ENCODE assay signal across 1 cellular context in genomic region chr4:170007113-170007512, GRCh38.
TF ChIP-seq lines count a peak whose summit lies in the region.

No MANE protein-coding gene starts in this region.

TF ChIP-seq in K562, 482 proteins besides CTCF, POLR2A, EP300 and RAD21 (continues in another document):
- TF ChIP-seq TAF15 (IDR thresholded peaks at IDR 0.05; ENCODE audit: low read depth, low read length) (no peak), ATF6 (CRISPR knock-in tag; IDR thresholded peaks at IDR 0.05) (no peak), TAF1 (IDR thresholded peaks at IDR 0.05; ENCODE audit: control insufficient read depth, extremely low read depth, insufficient read depth, low read length, severe bottlenecking) (no peak), TRIM28 (IDR thresholded peaks at IDR 0.05) (no peak), SNIP1 (IDR thresholded peaks at IDR 0.05; ENCODE audit: low read depth) (no peak), TAL1 (IDR thresholded peaks at IDR 0.05) (peak; percentile 97), ZNF217 (CRISPR knock-in tag; IDR thresholded peaks at IDR 0.05) (no peak), SIRT6 (IDR thresholded peaks at IDR 0.05; ENCODE audit: low read depth, low read length) (no peak), ZNF655 (CRISPR knock-in tag; IDR thresholded peaks at IDR 0.05) (no peak), SIN3A (IDR thresholded peaks at IDR 0.05; ENCODE audit: borderline replicate concordance in 2 of 2, control insufficient read depth in 1 of 2, low read depth in 2 of 2, low read length in 2 of 2) (no peak), GABPA (tag; conservative IDR thresholded peaks at IDR 0.05; ENCODE audit: low read depth) (peak; percentile 32; the same call in 1 of the 2 replicates), ARID4B (CRISPR knock-in tag; IDR thresholded peaks at IDR 0.05) (no peak), CUX1 (CRISPR knock-in tag; IDR thresholded peaks at IDR 0.05) (no peak; the same call in 1 of the 2 replicates), KDM2B (CRISPR knock-in tag; IDR thresholded peaks at IDR 0.05) (no peak), SP2 (IDR thresholded peaks at IDR 0.05; ENCODE audit: extremely low read depth, low read depth, low read length, poor library complexity, severe bottlenecking) (no peak), DNMT1 (IDR thresholded peaks at IDR 0.05) (no peak), POU5F1 (IDR thresholded peaks at IDR 0.05; ENCODE audit: borderline replicate concordance, low read depth, low read length, partially characterized antibody) (no peak), CREB3L1 (IDR thresholded peaks at IDR 0.05; ENCODE audit: borderline replicate concordance, low read depth) (no peak), ZNF445 (CRISPR knock-in tag; IDR thresholded peaks at IDR 0.05; ENCODE audit: low read depth) (no peak), PHTF2 (CRISPR knock-in tag; IDR thresholded peaks at IDR 0.05) (no peak), ZNF512 (tag; IDR thresholded peaks at IDR 0.05) (no peak), KAT8 (IDR thresholded peaks at IDR 0.05; ENCODE audit: low read depth) (no peak), ZBTB9 (CRISPR knock-in tag; IDR thresholded peaks at IDR 0.05) (peak; percentile 67; the same call in 1 of the 2 replicates), ZNF384 (IDR thresholded peaks at IDR 0.05; ENCODE audit: low read depth, low read length) (no peak), TFAP4 (CRISPR knock-in tag; IDR thresholded peaks at IDR 0.05; ENCODE audit: borderline replicate concordance) (peak; percentile 64), CBX2 (IDR thresholded peaks at IDR 0.05; ENCODE audit: insufficient read depth, low read length, poor library complexity, severe bottlenecking) (no peak), THAP12 (CRISPR knock-in tag; IDR thresholded peaks at IDR 0.05) (no peak), FOSL1 (tag; conservative IDR thresholded peaks at IDR 0.05) (peak; percentile 69), GTF2A2 (tag; IDR thresholded peaks at IDR 0.05) (no peak), SMARCA4 (IDR thresholded peaks at IDR 0.05) (peak; percentile 97)
